1 cellular context compared by ENCODE assay signal in genomic region chr10:102645741-102646609, GRCh38.
A peak's percentile ranks its signal among the peaks of the same experiment; 100 is the strongest.
TF ChIP-seq lines count a peak whose summit lies in the region.

No MANE protein-coding gene starts in this region.

TF ChIP-seq in HEK293, 187 proteins besides CTCF, POLR2A, EP300 and RAD21 (continued from another document and continues in another):
- TF ChIP-seq ZNF280C (tag by site-specific recombination; IDR thresholded peaks at IDR 0.05) (no peak), SP2 (tag by site-specific recombination; IDR thresholded peaks at IDR 0.05) (peak; percentile 79), ZSCAN5A (tag by site-specific recombination; IDR thresholded peaks at IDR 0.05) (0 out of 2 replicates have a peak, but pooled peaks have one; percentile 14), KLF7 (tag by site-specific recombination; IDR thresholded peaks at IDR 0.05; ENCODE audit: borderline replicate concordance) (0 out of 2 replicates have a peak, but pooled peaks have one; percentile 35), GLIS1 (tag by site-specific recombination; IDR thresholded peaks at IDR 0.05) (peak; percentile 82), ZNF501 (tag by site-specific recombination; IDR thresholded peaks at IDR 0.05) (0 out of 2 replicates have a peak, but pooled peaks have one; percentile 7), ZBTB48 (tag by site-specific recombination; IDR thresholded peaks at IDR 0.05) (peak; percentile 57), KLF16 (tag by site-specific recombination; IDR thresholded peaks at IDR 0.05) (0 out of 2 replicates have a peak, but pooled peaks have one; percentile 36), ZNF580 (tag by site-specific recombination; IDR thresholded peaks at IDR 0.05) (no peak), WT1 (tag by site-specific recombination; IDR thresholded peaks at IDR 0.05) (peak; percentile 81), REST (tag by site-specific recombination; IDR thresholded peaks at IDR 0.05) (no peak), ZNF184 (tag by site-specific recombination; IDR thresholded peaks at IDR 0.05) (no peak), ZNF423 (tag by site-specific recombination; IDR thresholded peaks at IDR 0.05) (no peak), ZNF776 (tag by site-specific recombination; IDR thresholded peaks at IDR 0.05; ENCODE audit: borderline replicate concordance) (no peak), ZNF2 (tag by site-specific recombination; IDR thresholded peaks at IDR 0.05) (no peak), ZBTB10 (tag by site-specific recombination; IDR thresholded peaks at IDR 0.05) (no peak), TRIM28 (IDR thresholded peaks at IDR 0.05; ENCODE audit: borderline replicate concordance, low read length) (0 out of 2 replicates have a peak, but pooled peaks have one; percentile 10), GFI1B (tag by site-specific recombination; IDR thresholded peaks at IDR 0.05) (no peak), ZNF362 (tag by site-specific recombination; IDR thresholded peaks at IDR 0.05) (0 out of 2 replicates have a peak, but pooled peaks have one; percentile 19), ZNF24 (tag by site-specific recombination; IDR thresholded peaks at IDR 0.05) (peak; percentile 69), ELK4 (IDR thresholded peaks at IDR 0.05; ENCODE audit: borderline replicate concordance, low read depth, low read length) (no peak), ZFHX2 (tag by site-specific recombination; conservative IDR thresholded peaks at IDR 0.05) (no peak), HIC1 (tag by site-specific recombination; IDR thresholded peaks at IDR 0.05) (peak; percentile 57), KLF10 (tag by site-specific recombination; IDR thresholded peaks at IDR 0.05) (no peak), FEZF1 (tag by site-specific recombination; IDR thresholded peaks at IDR 0.05) (peak; percentile 46), ZNF280D (tag by site-specific recombination; IDR thresholded peaks at IDR 0.05) (no peak), ZNF544 (tag by site-specific recombination; IDR thresholded peaks at IDR 0.05) (no peak), PRDM4 (tag by site-specific recombination; IDR thresholded peaks at IDR 0.05) (no peak), ZNF221 (tag by site-specific recombination; IDR thresholded peaks at IDR 0.05; ENCODE audit: borderline replicate concordance) (no peak), SP3 (tag by site-specific recombination; IDR thresholded peaks at IDR 0.05) (peak; percentile 75), ZNF701 (tag by site-specific recombination; IDR thresholded peaks at IDR 0.05) (no peak), ZBTB1 (tag by site-specific recombination; IDR thresholded peaks at IDR 0.05) (0 out of 2 replicates have a peak, but pooled peaks have one; percentile 12), HOXA7 (CRISPR knock-in tag; IDR thresholded peaks at IDR 0.05; ENCODE audit: borderline replicate concordance) (no peak), ZNF677 (tag by site-specific recombination; IDR thresholded peaks at IDR 0.05) (no peak), YY1 (tag by site-specific recombination; IDR thresholded peaks at IDR 0.05) (no peak), ZBTB7A (tag by site-specific recombination; IDR thresholded peaks at IDR 0.05; ENCODE audit: low read depth) (no peak), ZNF707 (tag by site-specific recombination; IDR thresholded peaks at IDR 0.05) (no peak), KLF9 (tag by site-specific recombination; IDR thresholded peaks at IDR 0.05; ENCODE audit: low read depth) (0 out of 2 replicates have a peak, but pooled peaks have one; percentile 59)
